17 cellular contexts compared by ENCODE assay signal in the genomic region with DNA sequence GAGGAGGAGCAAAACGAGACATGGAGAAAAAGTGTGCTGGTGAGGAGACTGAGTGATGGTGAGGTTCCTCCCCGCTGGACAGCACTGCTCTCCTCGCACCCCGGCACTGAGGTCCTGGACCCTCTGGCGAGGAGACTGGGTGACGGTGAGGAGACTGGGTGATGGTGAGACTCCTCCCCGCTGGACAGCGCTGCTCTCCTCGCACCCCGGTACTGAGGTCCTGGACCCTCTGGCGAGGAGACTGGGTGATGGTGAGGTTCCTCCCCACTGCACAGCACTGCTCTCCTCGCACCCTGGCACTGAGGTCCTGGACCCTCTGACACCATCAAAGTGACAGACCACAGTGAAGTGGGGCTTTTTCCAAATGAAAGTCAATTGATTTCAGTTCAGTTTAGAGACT. TPM values are rescaled to one million over a fixed set of nuclear protein-coding genes. Genes with fewer than 3 reads are reported as not detected.
DNase-seq lines count a peak whose midpoint lies in the region; ATAC-seq, FAIRE-seq and TF ChIP-seq lines count a peak whose summit lies in the region.
"Had no signal": no experiment of that assay in that cellular context is flagged by ENCODE, and none has a peak within 500 bp of the region (broad histone marks: within the 10 kb centered on the region; RNA-seq: fewer than 3 reads in every experiment).

No MANE protein-coding gene starts in this region.

- no peaks in the 10 kb centered on the region for H3K27me3 Mint-ChIP-seq in stimulated activated memory B cell treated with anti-CD40 and anti-IgM and Interleukin-4, amounts not matched to agents 10 μg/mL and 1 μg/mL and 100 μg/mL, for 72 hours
- H3K27me3 Mint-ChIP-seq: CD4-positive, CD25-positive, alpha-beta regulatory T cell had no signal

- POLR2A ChIA-PET in HEK293 (lab: Yijun Ruan, JAX): no interaction called here

- no peak for DNase-seq in bronchial epithelial cell (ENCODE audit: low read depth)
- DNase-seq in kidney glomerular epithelial cell (lab: John Stamatoyannopoulos, UW): no peak
- no peak for DNase-seq in stimulated activated effector memory CD8-positive, alpha-beta T cell treated with anti-CD3 and anti-CD28 coated beads, Interleukin-12 subunit alpha, Interleukin-12 subunit beta, amount 100 ng/mL, for 72 hours (ENCODE audit: low spot score in 2 of 2)
- DNase-seq: ACHN; CD4-positive, CD25-positive, alpha-beta regulatory T cell; DMS53; GF-D8; HFFc6 had no signal

- H3K27ac ChIP-seq in 22Rv1 (peak overlapping the region; percentile 17; the same call in 1 of the 2 replicates), HEK293 (ENCODE audit: extremely low read depth, low read depth, low read length) (no peak overlapping the region)
- H3K27ac ChIP-seq: BLaER1 treated with 17β-estradiol and CSF1 and Interleukin-3, amounts not matched to agents 10 nM and 100 nM had no signal

- peak; percentile 32 for FAIRE-seq in bronchial epithelial cell (lab: Jason Lieb, UNC)
- FAIRE-seq: H1, HepG2, HTR-8/SVneo had no signal

- no peaks in the 10 kb centered on the region; the same call in 1 of the 2 replicates for H3K4me1 ChIP-seq in HEK293 (ENCODE audit: control insufficient read depth, insufficient read depth, low read length)
- H3K4me1 ChIP-seq: HAP-1 had no signal

- H3K4me3 Mint-ChIP-seq in stimulated activated memory B cell treated with anti-CD40 and anti-IgM and Interleukin-4, amounts not matched to agents 10 μg/mL and 1 μg/mL and 100 μg/mL, for 72 hours: peak overlapping the region; percentile 19
- H3K4me3 Mint-ChIP-seq in stimulated activated effector memory CD8-positive, alpha-beta T cell treated with anti-CD3 and anti-CD28 coated beads, Interleukin-12 subunit alpha, Interleukin-12 subunit beta, amount 100 ng/mL, for 72 hours: no peak overlapping the region
- H3K4me3 Mint-ChIP-seq: CD4-positive, CD25-positive, alpha-beta regulatory T cell; HFFc6 had no signal

- H3K4me3 ChIP-seq in HEK293 (ENCODE audit: low read depth, low read length): no peak overlapping the region
- H3K4me3 ChIP-seq in bronchial epithelial cell (ENCODE audit: low read depth, low read length): no peak overlapping the region
- H3K4me3 ChIP-seq: BLaER1 treated with 17β-estradiol and CSF1 and Interleukin-3, amounts not matched to agents 10 nM and 100 nM; HAP-1 had no signal

- peaks cover 57% of the 10 kb centered on the region for H3K36me3 Mint-ChIP-seq in stimulated activated memory B cell treated with anti-CD40 and anti-IgM and Interleukin-4, amounts not matched to agents 10 μg/mL and 1 μg/mL and 100 μg/mL, for 72 hours
- H3K36me3 Mint-ChIP-seq in stimulated activated effector memory CD8-positive, alpha-beta T cell treated with anti-CD3 and anti-CD28 coated beads, Interleukin-12 subunit alpha, Interleukin-12 subunit beta, amount 100 ng/mL, for 72 hours: peaks cover 86% of the 10 kb centered on the region

- H3K27ac Mint-ChIP-seq in stimulated activated memory B cell treated with anti-CD40 and anti-IgM and Interleukin-4, amounts not matched to agents 10 μg/mL and 1 μg/mL and 100 μg/mL, for 72 hours: peak overlapping the region; percentile 55
- no peak overlapping the region for H3K27ac Mint-ChIP-seq in stimulated activated effector memory CD8-positive, alpha-beta T cell treated with anti-CD3 and anti-CD28 coated beads, Interleukin-12 subunit alpha, Interleukin-12 subunit beta, amount 100 ng/mL, for 72 hours
- H3K27ac Mint-ChIP-seq: CD4-positive, CD25-positive, alpha-beta regulatory T cell; HFFc6 had no signal

- CTCF ChIA-PET in HEK293 (lab: Yijun Ruan, JAX): interaction anchor here (2.6 kb wide), 1 partner anchor 22 kb away, joined by 7 read pairs; no protein-coding TSS in a partner anchor

- TF ChIP-seq CTCF in 22Rv1 (IDR thresholded peaks at IDR 0.05) (no peak), HEK293 (tag by site-specific recombination; IDR thresholded peaks at IDR 0.05) (no peak), bronchial epithelial cell (IDR thresholded peaks at IDR 0.05; ENCODE audit: insufficient read depth, low read length, severe bottlenecking) (no peak)

- H3K9me3 Mint-ChIP-seq in stimulated activated memory B cell treated with anti-CD40 and anti-IgM and Interleukin-4, amounts not matched to agents 10 μg/mL and 1 μg/mL and 100 μg/mL, for 72 hours: no peaks in the 10 kb centered on the region
- no peaks in the 10 kb centered on the region for H3K9me3 Mint-ChIP-seq in stimulated activated effector memory CD8-positive, alpha-beta T cell treated with anti-CD3 and anti-CD28 coated beads, Interleukin-12 subunit alpha, Interleukin-12 subunit beta, amount 100 ng/mL, for 72 hours
- H3K9me3 Mint-ChIP-seq: CD4-positive, CD25-positive, alpha-beta regulatory T cell; HFFc6 had no signal

- no peak for ATAC-seq in stimulated activated memory B cell treated with anti-CD40 and anti-IgM and Interleukin-4, amounts not matched to agents 10 μg/mL and 1 μg/mL and 100 μg/mL, for 72 hours
- no peak for ATAC-seq in stimulated activated effector memory CD8-positive, alpha-beta T cell treated with anti-CD3 and anti-CD28 coated beads, Interleukin-12 subunit alpha, Interleukin-12 subunit beta, amount 100 ng/mL, for 72 hours
- ATAC-seq in activated CD4-positive, CD25-positive, alpha-beta regulatory T cell treated with anti-CD3 and anti-CD28 coated beads, Interleukin-2, amount 50 U/mL, for 24 hours: no peak
- ATAC-seq: HepG2 had no signal

- peaks cover 46% of the 10 kb centered on the region for H3K4me1 Mint-ChIP-seq in stimulated activated memory B cell treated with anti-CD40 and anti-IgM and Interleukin-4, amounts not matched to agents 10 μg/mL and 1 μg/mL and 100 μg/mL, for 72 hours
- peaks cover 9% of the 10 kb centered on the region for H3K4me1 Mint-ChIP-seq in stimulated activated effector memory CD8-positive, alpha-beta T cell treated with anti-CD3 and anti-CD28 coated beads, Interleukin-12 subunit alpha, Interleukin-12 subunit beta, amount 100 ng/mL, for 72 hours

- H3K27me3 ChIP-seq in bronchial epithelial cell (ENCODE audit: control insufficient read depth, insufficient read depth, low read length): no peaks in the 10 kb centered on the region
- H3K27me3 ChIP-seq: BLaER1 treated with 17β-estradiol and CSF1 and Interleukin-3, amounts not matched to agents 10 nM and 100 nM had no signal

- peaks cover 37 to 94% of the 10 kb centered on the region in 2 experiments; a peak in 2 of 3 replicates for H3K36me3 ChIP-seq in HEK293 (ENCODE audit: control insufficient read depth in 2 of 2, insufficient read depth in 1 of 2, low read length in 2 of 2)
- peaks cover 15% of the 10 kb centered on the region for H3K36me3 ChIP-seq in bronchial epithelial cell (ENCODE audit: control insufficient read depth, insufficient read depth, low read length)

- no peaks in the 10 kb centered on the region for H3K9me3 ChIP-seq in HEK293 (ENCODE audit: control insufficient read depth, insufficient read depth, low read depth, low read length)
- H3K9me3 ChIP-seq: BLaER1 treated with 17β-estradiol and CSF1 and Interleukin-3, amounts not matched to agents 10 nM and 100 nM; HAP-1 had no signal

TF ChIP-seq in HEK293, 187 proteins besides CTCF, POLR2A, EP300 and RAD21:
- TF ChIP-seq YY2 (tag by site-specific recombination; IDR thresholded peaks at IDR 0.05): no peak
- TF ChIP-seq, protein P1, sequence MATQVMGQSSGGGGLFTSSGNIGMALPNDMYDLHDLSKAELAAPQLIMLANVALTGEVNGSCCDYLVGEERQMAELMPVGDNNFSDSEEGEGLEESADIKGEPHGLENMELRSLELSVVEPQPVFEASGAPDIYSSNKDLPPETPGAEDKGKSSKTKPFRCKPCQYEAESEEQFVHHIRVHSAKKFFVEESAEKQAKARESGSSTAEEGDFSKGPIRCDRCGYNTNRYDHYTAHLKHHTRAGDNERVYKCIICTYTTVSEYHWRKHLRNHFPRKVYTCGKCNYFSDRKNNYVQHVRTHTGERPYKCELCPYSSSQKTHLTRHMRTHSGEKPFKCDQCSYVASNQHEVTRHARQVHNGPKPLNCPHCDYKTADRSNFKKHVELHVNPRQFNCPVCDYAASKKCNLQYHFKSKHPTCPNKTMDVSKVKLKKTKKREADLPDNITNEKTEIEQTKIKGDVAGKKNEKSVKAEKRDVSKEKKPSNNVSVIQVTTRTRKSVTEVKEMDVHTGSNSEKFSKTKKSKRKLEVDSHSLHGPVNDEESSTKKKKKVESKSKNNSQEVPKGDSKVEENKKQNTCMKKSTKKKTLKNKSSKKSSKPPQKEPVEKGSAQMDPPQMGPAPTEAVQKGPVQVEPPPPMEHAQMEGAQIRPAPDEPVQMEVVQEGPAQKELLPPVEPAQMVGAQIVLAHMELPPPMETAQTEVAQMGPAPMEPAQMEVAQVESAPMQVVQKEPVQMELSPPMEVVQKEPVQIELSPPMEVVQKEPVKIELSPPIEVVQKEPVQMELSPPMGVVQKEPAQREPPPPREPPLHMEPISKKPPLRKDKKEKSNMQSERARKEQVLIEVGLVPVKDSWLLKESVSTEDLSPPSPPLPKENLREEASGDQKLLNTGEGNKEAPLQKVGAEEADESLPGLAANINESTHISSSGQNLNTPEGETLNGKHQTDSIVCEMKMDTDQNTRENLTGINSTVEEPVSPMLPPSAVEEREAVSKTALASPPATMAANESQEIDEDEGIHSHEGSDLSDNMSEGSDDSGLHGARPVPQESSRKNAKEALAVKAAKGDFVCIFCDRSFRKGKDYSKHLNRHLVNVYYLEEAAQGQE (tag by site-specific recombination; IDR thresholded peaks at IDR 0.05): peak; percentile 54; the same call in 1 of the 2 replicates

RNA-seq across cellular contexts. Expression of gene PITPNA, which starts 10.9 kb away (rescaled TPM):
- 21.1 and 25.7 TPM in 2 replicates for total RNA-seq in bronchial epithelial cell

RNA-seq across cellular contexts. Expression of gene INPP5K, which starts 35.3 kb away (rescaled TPM):
- total RNA-seq in bronchial epithelial cell: 20.1 and 31.6 TPM in 2 replicates

RNA-seq across cellular contexts. Expression of gene MYO1C, which starts 59.3 kb away (rescaled TPM):
- 80.3 and 90.5 TPM in 2 replicates for total RNA-seq in bronchial epithelial cell
